In genomic region chr4:159003420-159004253, GRCh38 we compare ENCODE assay signal across 1 cellular context.
TF ChIP-seq lines count a peak whose summit lies in the region.

No MANE protein-coding gene starts in this region.

TF ChIP-seq in K562, 482 proteins besides CTCF, POLR2A, EP300 and RAD21 (continued from another document and continues in another):
- TF ChIP-seq FOXM1 (IDR thresholded peaks at IDR 0.05; ENCODE audit: low read depth) (peak; percentile 36; the same call in 1 of the 2 replicates), FOXM1 (CRISPR knock-in tag; IDR thresholded peaks at IDR 0.05; ENCODE audit: low read depth) (no peak), HOMEZ (CRISPR knock-in tag; IDR thresholded peaks at IDR 0.05) (no peak), ZNF639 (CRISPR knock-in tag; conservative IDR thresholded peaks at IDR 0.05 in 1 of 2, IDR thresholded peaks at IDR 0.05 in 1 of 2) (peak in 1 of 2 experiments; percentile 48; a peak in 1 of 4 replicates), SMARCE1 (IDR thresholded peaks at IDR 0.05) (peak; percentile 83), CHD7 (IDR thresholded peaks at IDR 0.05; ENCODE audit: low read depth, low read length) (no peak), C11orf30 (IDR thresholded peaks at IDR 0.05; ENCODE audit: low read depth) (peak; percentile 90), NCOA6 (IDR thresholded peaks at IDR 0.05) (0 out of 2 replicates have a peak, but pooled peaks have one; percentile 19), TRIM28 (IDR thresholded peaks at IDR 0.05) (0 out of 2 replicates have a peak, but pooled peaks have one; percentile 57), NFIC (IDR thresholded peaks at IDR 0.05) (peak; percentile 50; the same call in 1 of the 2 replicates), SMAD1 (IDR thresholded peaks at IDR 0.05; ENCODE audit: low read depth, low read length, partially characterized antibody) (no peak), TCF3 (CRISPR knock-in tag; IDR thresholded peaks at IDR 0.05) (peak; percentile 78), ZSCAN32 (CRISPR knock-in tag; IDR thresholded peaks at IDR 0.05) (no peak), BMI1 (IDR thresholded peaks at IDR 0.05; ENCODE audit: low read length) (no peak), YY1 (IDR thresholded peaks at IDR 0.05; ENCODE audit: borderline replicate concordance in 1 of 3, control insufficient read depth in 1 of 3, extremely low read depth in 1 of 3, insufficient read depth in 3 of 3, insufficient read length in 1 of 3, insufficient replicate concordance in 2 of 3, low read depth in 1 of 3, low read length in 2 of 3) (peak in 1 of 3 experiments; percentile 59), MYNN (IDR thresholded peaks at IDR 0.05) (no peak), MYNN (CRISPR knock-in tag; IDR thresholded peaks at IDR 0.05) (no peak), MAFK (IDR thresholded peaks at IDR 0.05; ENCODE audit: low read length) (peak; percentile 75), RREB1 (CRISPR knock-in tag; IDR thresholded peaks at IDR 0.05) (no peak), KLF6 (CRISPR knock-in tag; IDR thresholded peaks at IDR 0.05; ENCODE audit: borderline replicate concordance) (no peak), ZNF449 (CRISPR knock-in tag; IDR thresholded peaks at IDR 0.05) (no peak), NFE2 (IDR thresholded peaks at IDR 0.05; ENCODE audit: low read depth) (peak; percentile 91), ZBTB2 (IDR thresholded peaks at IDR 0.05) (0 out of 2 replicates have a peak, but pooled peaks have one; percentile 45), ESRRA (IDR thresholded peaks at IDR 0.05; ENCODE audit: borderline replicate concordance, low read depth) (peak; percentile 57; the same call in 1 of the 2 replicates), SMARCA4 (IDR thresholded peaks at IDR 0.05) (peak; percentile 90), PML (IDR thresholded peaks at IDR 0.05; ENCODE audit: low read length) (peak; percentile 60; the same call in 1 of the 2 replicates), ID3 (CRISPR knock-in tag; IDR thresholded peaks at IDR 0.05) (no peak), ID3 (tag; IDR thresholded peaks at IDR 0.05) (peak; percentile 61; the same call in 1 of the 2 replicates), GATAD2A (IDR thresholded peaks at IDR 0.05) (0 out of 2 replicates have a peak, but pooled peaks have one; percentile 52), CREM (IDR thresholded peaks at IDR 0.05; ENCODE audit: low read depth) (0 out of 2 replicates have a peak, but pooled peaks have one; percentile 1), STAT5A (IDR thresholded peaks at IDR 0.05; ENCODE audit: borderline replicate concordance, low read length) (peak; percentile 46; the same call in 1 of the 2 replicates)
